8 cellular contexts compared by ENCODE assay signal in the genomic region with DNA sequence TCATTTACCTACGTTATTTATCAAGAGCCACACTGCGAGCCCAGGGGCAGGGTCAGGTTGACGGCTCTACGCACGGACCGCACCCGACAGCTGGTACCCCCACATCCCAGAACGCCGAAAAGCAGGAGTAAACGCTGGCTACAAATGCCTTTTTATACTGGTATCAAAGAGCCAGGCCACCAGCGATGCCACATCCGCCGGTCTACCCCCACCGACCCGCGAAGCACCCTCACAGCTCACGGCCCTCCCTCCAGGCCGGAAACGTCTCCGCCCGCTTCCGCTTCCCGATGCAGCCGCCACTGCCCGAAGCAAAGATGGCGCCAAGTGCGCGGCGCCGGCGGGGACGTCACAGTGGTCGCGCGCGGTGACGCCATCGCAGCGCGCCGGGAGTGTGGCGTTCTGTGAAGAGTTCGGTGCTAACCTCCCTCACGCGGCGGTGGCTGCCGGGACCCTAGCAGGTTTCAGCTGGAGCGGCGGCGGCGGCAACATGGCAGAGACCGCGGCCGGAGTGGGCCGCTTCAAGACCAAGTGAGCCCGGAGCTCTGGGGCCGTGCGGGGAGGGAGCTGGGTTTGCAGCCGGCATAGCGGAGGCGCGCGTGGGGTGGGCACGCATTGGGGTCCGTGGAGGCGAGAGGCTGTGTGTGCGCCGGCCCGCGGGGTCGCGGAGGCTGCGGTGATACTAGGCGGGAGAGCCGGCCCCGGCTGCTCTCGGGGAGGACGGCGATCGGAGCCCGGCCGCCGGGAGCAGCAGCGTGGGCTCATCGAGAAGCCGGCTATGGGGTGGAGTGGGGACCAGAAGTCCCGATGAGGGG. TPM values are rescaled to one million over a fixed set of nuclear protein-coding genes. Genes with fewer than 3 reads are reported as not detected.
DNase-seq lines count a peak whose midpoint lies in the region; ATAC-seq and TF ChIP-seq lines count a peak whose summit lies in the region.

A gene (plus strand): TSS at position 376 of the 812 bp plus-strand sequence. CDS start 112 bp downstream, at position 488.

- peaks cover 16% of the 10 kb centered on the region for H3K4me1 Mint-ChIP-seq in HFFc6 (ENCODE audit: low read depth)

- H3K9me3 Mint-ChIP-seq in HFFc6: no peaks in the 10 kb centered on the region
- no peaks in the 10 kb centered on the region for H3K9me3 Mint-ChIP-seq in activated naive CD4-positive, alpha-beta T cell treated with anti-CD3 and anti-CD28 coated beads, Interleukin-2, amount 50 U/mL, for 72 hours

- peak; percentile 94 for TF ChIP-seq POLR2A in NB4 (IDR thresholded peaks at IDR 0.05; ENCODE audit: extremely low read depth, insufficient read length)

- H3K27ac ChIP-seq in temporal lobe (ENCODE audit: low read depth, low read length): peak within 1 kb of the TSS; percentile 82

- peak; percentile 96 to 97 for ATAC-seq in activated naive CD4-positive, alpha-beta T cell treated with anti-CD3 and anti-CD28 coated beads, Interleukin-2, amount 50 U/mL, for 72 hours
- ATAC-seq in omental fat pad (ENCODE audit: low FRiP score): peak; percentile 90

- TF ChIP-seq CTCF in HFFc6 (IDR thresholded peaks at IDR 0.05): no peak
- TF ChIP-seq CTCF in NB4 (IDR thresholded peaks at IDR 0.05; ENCODE audit: low read depth, low read length): no peak
- no peak for TF ChIP-seq CTCF in omental fat pad (IDR thresholded peaks at IDR 0.05)

- H3K4me3 Mint-ChIP-seq in HFFc6: peak within 1 kb of the TSS; percentile 97

- no peaks in the 10 kb centered on the region; the same call in 1 of the 2 replicates for H3K27me3 Mint-ChIP-seq in HFFc6 (ENCODE audit: insufficient read depth)

- peak; percentile 92 for DNase-seq in HFFc6
- DNase-seq in NB4 (ENCODE audit: low read depth): peak; percentile 97
- DNase-seq in SKM-1 (lab: John Stamatoyannopoulos, UW; ENCODE audit: unreplicated experiment): peak; percentile 88
- peak; percentile 97 for DNase-seq in activated naive CD4-positive, alpha-beta T cell treated with anti-CD3 and anti-CD28 coated beads, Interleukin-2, amount 50 U/mL, for 72 hours (ENCODE audit: low spot score in 2 of 2)
- no peak for DNase-seq in glomerular endothelial cell (ENCODE audit: extremely low read depth, low read depth, low spot score)
- DNase-seq in omental fat pad (ENCODE audit: low spot score): peak; percentile 75

- H3K27ac Mint-ChIP-seq in HFFc6: peak within 1 kb of the TSS; percentile 97
- H3K27ac Mint-ChIP-seq in activated naive CD4-positive, alpha-beta T cell treated with anti-CD3 and anti-CD28 coated beads, Interleukin-2, amount 50 U/mL, for 72 hours: peak within 1 kb of the TSS; percentile 97 to 98

- peak within 1 kb of the TSS; percentile 85 for H3K4me3 ChIP-seq in GM08714 (ENCODE audit: low read length)
- peak within 1 kb of the TSS; percentile 79 for H3K4me3 ChIP-seq in NB4 (ENCODE audit: low read depth, low read length)

- H3K36me3 Mint-ChIP-seq in HFFc6 (ENCODE audit: low read depth): peaks cover 7% of the 10 kb centered on the region
- peaks cover 21 to 34% of the 10 kb centered on the region in 2 donors for H3K36me3 Mint-ChIP-seq in activated naive CD4-positive, alpha-beta T cell treated with anti-CD3 and anti-CD28 coated beads, Interleukin-2, amount 50 U/mL, for 72 hours

RNA-seq across cellular contexts. Expression of the gene that starts here (rescaled TPM):
- 10 to 100 TPM; 42.4 to 47.3 (median 44.1) TPM for total RNA-seq in HFFc6 (2021; fragmentation: NEBNext Ultra II Directional; extraction: Animal tissue kit (Norgen Biotek cat#: 25700))
- total RNA-seq in activated naive CD4-positive, alpha-beta T cell treated with anti-CD3 and anti-CD28 coated beads, Interleukin-2, amount 50 U/mL, for 72 hours: 10 to 100 TPM; 18.8 to 37.2 TPM
- 50.7 and 59.4 TPM in 2 replicates for total RNA-seq in glomerular endothelial cell
- 10 to 100 TPM; 32.2 to 44.3 (median 34.3) TPM for total RNA-seq in omental fat pad
- total RNA-seq in temporal lobe: 12.3 TPM
